In the genomic region with DNA sequence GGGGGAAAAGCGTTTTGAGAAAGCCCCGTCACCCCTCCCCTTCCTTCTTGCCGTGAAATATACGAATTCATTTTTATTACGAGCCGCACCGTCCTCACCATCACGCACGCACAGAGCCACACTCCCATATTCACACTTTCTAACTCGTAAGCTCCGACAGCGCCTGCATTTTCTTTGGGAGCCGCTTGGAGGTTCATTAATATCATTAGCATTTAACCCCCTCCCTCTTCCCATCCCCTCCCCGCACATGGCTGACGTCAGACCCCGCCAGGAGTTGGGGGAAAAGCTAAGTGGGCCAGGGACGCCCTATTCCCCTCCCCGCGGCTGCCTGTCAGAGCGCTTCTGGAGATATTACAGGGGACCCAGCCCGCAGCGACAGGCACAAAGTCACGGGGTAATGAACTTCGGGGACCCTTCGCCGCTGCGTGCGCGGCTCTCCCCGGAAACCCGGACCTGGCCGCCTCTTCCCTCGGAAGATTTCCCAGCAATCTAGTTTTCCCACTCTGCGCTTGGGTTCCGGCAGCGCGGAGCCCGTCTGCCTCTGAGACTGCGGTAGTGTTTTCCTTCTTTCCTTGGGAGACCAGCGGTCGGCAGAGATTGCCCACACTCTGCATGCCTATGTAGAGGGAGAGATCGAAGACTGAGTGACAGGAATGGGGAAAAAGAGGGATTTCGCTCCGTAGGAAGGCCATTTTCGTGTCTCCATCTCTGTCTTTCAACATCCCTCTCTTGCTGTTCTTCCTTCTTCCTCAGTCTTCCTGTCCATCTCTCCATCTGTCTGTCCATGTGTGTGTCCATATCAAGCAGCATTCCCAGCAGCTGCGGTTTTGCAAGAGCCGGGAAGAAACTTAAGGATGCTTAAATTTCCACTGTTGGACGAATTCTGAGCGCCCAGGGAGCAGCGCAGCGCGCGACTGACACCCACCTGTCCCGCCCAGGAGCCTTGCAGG, we compare ENCODE assay signal across 8 cellular contexts. TPM values are rescaled to one million over a fixed set of nuclear protein-coding genes. Genes with fewer than 3 reads are reported as not detected.
A peak's percentile ranks its signal among the peaks of the same experiment; 100 is the strongest.
DNase-seq lines count a peak whose midpoint lies in the region; ATAC-seq and TF ChIP-seq lines count a peak whose summit lies in the region.

Gene NR2E1 (plus strand): TSS at position 309 of the 950 bp plus-strand sequence. CDS start 744 bp downstream, outside the sequence.

- peaks cover 89% of the 10 kb centered on the region for H3K27me3 Mint-ChIP-seq in activated T-cell treated with anti-CD3 and anti-CD28 coated beads, Interleukin-2, amount 50 U/mL, for 72 hours (ENCODE audit: low read depth)
- H3K27me3 Mint-ChIP-seq in T-cell = peaks cover 77 to 87% of the 10 kb centered on the region in 2 donors
- H3K27me3 Mint-ChIP-seq in glutamatergic neuron (ENCODE audit: unreplicated experiment) = peaks cover 48% of the 10 kb centered on the region
- H3K27me3 Mint-ChIP-seq in stimulated activated memory B cell treated with anti-CD40 and anti-IgM and Interleukin-4, amounts not matched to agents 10 μg/mL and 1 μg/mL and 100 μg/mL, for 72 hours = peaks cover 100% of the 10 kb centered on the region

- peaks cover 51% of the 10 kb centered on the region for H3K4me1 Mint-ChIP-seq in activated T-cell treated with anti-CD3 and anti-CD28 coated beads, Interleukin-2, amount 50 U/mL, for 72 hours (ENCODE audit: low read depth)
- H3K4me1 Mint-ChIP-seq in T-cell = peaks cover 33 to 47% (median 45%) of the 10 kb centered on the region in 3 donors
- peaks cover 21% of the 10 kb centered on the region for H3K4me1 Mint-ChIP-seq in glutamatergic neuron (ENCODE audit: low read depth, unreplicated experiment)
- peaks cover 58% of the 10 kb centered on the region for H3K4me1 Mint-ChIP-seq in stimulated activated memory B cell treated with anti-CD40 and anti-IgM and Interleukin-4, amounts not matched to agents 10 μg/mL and 1 μg/mL and 100 μg/mL, for 72 hours

- POLR2A ChIA-PET in T-cell (lab: Charles Lee) = interaction anchor here in 1 of 2 donors (0.6 kb wide), 1 partner anchor 358 kb away, joined by 3 read pairs; no protein-coding TSS in a partner anchor

- H3K9me3 Mint-ChIP-seq in activated T-cell treated with anti-CD3 and anti-CD28 coated beads, Interleukin-2, amount 50 U/mL, for 72 hours = no peaks in the 10 kb centered on the region
- H3K9me3 Mint-ChIP-seq in T-cell (no peaks in the 10 kb centered on the region), glutamatergic neuron (ENCODE audit: unreplicated experiment) (peaks cover 12% of the 10 kb centered on the region)
- H3K9me3 Mint-ChIP-seq in stimulated activated memory B cell treated with anti-CD40 and anti-IgM and Interleukin-4, amounts not matched to agents 10 μg/mL and 1 μg/mL and 100 μg/mL, for 72 hours = no peaks in the 10 kb centered on the region

- CTCF ChIA-PET in T-cell (lab: Charles Lee) = no interaction called here

- ATAC-seq in activated T-cell treated with anti-CD3 and anti-CD28 coated beads, Interleukin-2, amount 50 U/mL, for 72 hours (replicated peaks in 1 of 2) = no peak
- ATAC-seq in T-cell (replicated peaks in 1 of 4) (no peak), GM21423 (IDR thresholded peaks at IDR 0.05; ENCODE audit: unreplicated experiment) (no peak)
- ATAC-seq in stimulated activated memory B cell treated with anti-CD40 and anti-IgM and Interleukin-4, amounts not matched to agents 10 μg/mL and 1 μg/mL and 100 μg/mL, for 72 hours = no peak

- H3K27ac Mint-ChIP-seq in activated T-cell treated with anti-CD3 and anti-CD28 coated beads, Interleukin-2, amount 50 U/mL, for 72 hours = peak within 1 kb of the TSS; percentile 42
- H3K27ac Mint-ChIP-seq in T-cell = no peak within 1 kb of the TSS
- H3K27ac Mint-ChIP-seq in glutamatergic neuron (ENCODE audit: unreplicated experiment) = peak within 1 kb of the TSS; percentile 15
- H3K27ac Mint-ChIP-seq in stimulated activated memory B cell treated with anti-CD40 and anti-IgM and Interleukin-4, amounts not matched to agents 10 μg/mL and 1 μg/mL and 100 μg/mL, for 72 hours = no peak within 1 kb of the TSS

- H3K4me3 Mint-ChIP-seq in activated T-cell treated with anti-CD3 and anti-CD28 coated beads, Interleukin-2, amount 50 U/mL, for 72 hours = peak within 1 kb of the TSS; percentile 77 to 80
- H3K4me3 Mint-ChIP-seq in T-cell = peak within 1 kb of the TSS in 2 of 3 donors; percentile 7 to 73
- peak within 1 kb of the TSS; percentile 75 for H3K4me3 Mint-ChIP-seq in glutamatergic neuron (ENCODE audit: unreplicated experiment)
- peak within 1 kb of the TSS; percentile 31 for H3K4me3 Mint-ChIP-seq in stimulated activated memory B cell treated with anti-CD40 and anti-IgM and Interleukin-4, amounts not matched to agents 10 μg/mL and 1 μg/mL and 100 μg/mL, for 72 hours

- no peak for DNase-seq in activated T-cell treated with anti-CD3 and anti-CD28 coated beads, Interleukin-2, amount 50 U/mL, for 72 hours
- DNase-seq in activated T-cell treated with anti-CD3 and anti-CD28 coated beads, Interleukin-2, amount 50 U/mL, for 1 hour = no peak
- DNase-seq in T-cell = no peak
- no peak for DNase-seq in glutamatergic neuron
- DNase-seq in GOT3 (lab: John Stamatoyannopoulos, UW) = no peak
- no peak for DNase-seq in NOMO-1 treated with dmso at 0.1 percent for 144 hours (lab: John Stamatoyannopoulos, UW; ENCODE audit: unreplicated experiment)

- peak; percentile 13 for TF ChIP-seq CTCF in glutamatergic neuron (IDR thresholded peaks at IDR 0.05; ENCODE audit: partially characterized antibody, unreplicated experiment)

- no peaks in the 10 kb centered on the region for H3K36me3 Mint-ChIP-seq in activated T-cell treated with anti-CD3 and anti-CD28 coated beads, Interleukin-2, amount 50 U/mL, for 72 hours (ENCODE audit: insufficient read depth in 2 of 2)
- H3K36me3 Mint-ChIP-seq in T-cell (no peaks in the 10 kb centered on the region), glutamatergic neuron (ENCODE audit: unreplicated experiment) (no peaks in the 10 kb centered on the region)
- no peaks in the 10 kb centered on the region for H3K36me3 Mint-ChIP-seq in stimulated activated memory B cell treated with anti-CD40 and anti-IgM and Interleukin-4, amounts not matched to agents 10 μg/mL and 1 μg/mL and 100 μg/mL, for 72 hours

RNA-seq across cellular contexts. Expression of gene NR2E1, which starts in this region (rescaled TPM):
- total RNA-seq in activated T-cell treated with anti-CD3 and anti-CD28 coated beads, Interleukin-2, amount 50 U/mL, for 72 hours = not detected
- total RNA-seq in T-cell = not detected
- total RNA-seq in glutamatergic neuron (ENCODE audit: unreplicated experiment) = not detected

Comparison
In these comparisons a context has a peak if more than half of its experiments do, and no peak if none do; other contexts are left out.
1. H3K27ac Mint-ChIP-seq: peak in activated T-cell treated with anti-CD3 and anti-CD28 coated beads, Interleukin-2, amount 50 U/mL, for 72 hours (single experiment) and glutamatergic neuron (single experiment); none in T-cell (0 of 2) and stimulated activated memory B cell treated with anti-CD40 and anti-IgM and Interleukin-4, amounts not matched to agents 10 μg/mL and 1 μg/mL and 100 μg/mL, for 72 hours (single experiment).
2. Peak in every context shown above with its lines, with median percentiles within 50 percentile points of each other: H3K4me3 Mint-ChIP-seq.